ENCODE assay signal across 8 cellular contexts in the genomic region with DNA sequence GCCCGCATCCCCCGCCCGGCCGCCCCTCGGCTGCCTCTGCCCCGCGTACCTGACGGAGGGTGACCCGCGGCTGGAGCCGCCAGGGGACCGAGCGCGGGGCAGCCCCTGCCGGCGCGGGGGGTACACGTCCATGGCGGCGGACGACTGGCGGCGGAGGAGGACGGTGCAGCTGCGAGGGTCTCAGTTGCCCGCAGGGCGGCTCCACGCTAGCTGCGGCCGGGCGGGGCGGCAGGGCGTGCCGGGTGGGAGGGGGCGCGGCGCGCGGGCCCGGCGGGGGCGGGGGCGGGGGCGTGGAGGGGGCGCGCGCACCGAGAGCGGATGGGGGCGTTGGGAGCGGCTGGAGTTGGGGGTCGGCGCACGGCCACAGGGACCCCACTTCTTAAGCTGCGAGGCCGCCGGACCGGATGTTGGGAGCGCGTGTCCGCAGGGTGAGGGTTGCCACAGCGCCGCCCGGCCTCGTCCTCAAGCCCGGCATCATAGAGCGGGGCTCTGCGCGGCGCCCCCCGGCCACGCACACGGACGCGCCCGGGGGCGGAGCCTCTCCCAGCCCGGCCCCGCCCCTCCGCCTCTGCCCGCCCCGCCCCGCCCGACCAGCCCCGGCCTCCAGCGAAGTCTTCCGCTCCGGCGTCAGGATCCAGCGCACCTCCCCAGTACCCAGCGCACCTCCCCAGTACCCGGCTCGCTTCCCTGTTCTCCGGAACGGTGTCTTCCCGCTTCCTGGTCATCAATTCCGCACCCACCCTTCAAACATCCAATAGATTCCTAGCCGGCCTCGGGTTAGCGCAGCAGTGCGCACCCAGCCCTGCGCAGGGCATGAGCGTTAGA. TPM values are rescaled to one million over a fixed set of nuclear protein-coding genes. Genes with fewer than 3 reads are reported as not detected.
DNase-seq lines count a peak whose midpoint lies in the region; ATAC-seq and TF ChIP-seq lines count a peak whose summit lies in the region.

A gene (minus strand): TSS at position 244 of the 825 bp plus-strand sequence. CDS start 112 bp downstream, at position 132.

- peak within 1 kb of the TSS; percentile 91 for H3K4me3 Mint-ChIP-seq in activated naive CD8-positive, alpha-beta T cell treated with anti-CD3 and anti-CD28 coated beads for 36 hours

- CTCF ChIA-PET in BJ (lab: Yijun Ruan, JAX), result interaction anchor here (0.5 to 1.3 kb wide), 3 partner anchors 19 to 578 kb away, joined by 3 read pairs; no protein-coding TSS in a partner anchor
- CTCF ChIA-PET in SK-N-SH (lab: Yijun Ruan, JAX), result interaction anchor here (0.9 to 1.6 kb wide), 4 partner anchors 27 to 156 kb away, joined by 3 to 4 read pairs (median 4); no protein-coding TSS in a partner anchor

- H3K27me3 ChIP-seq in BJ (ENCODE audit: control insufficient read depth, insufficient read depth, low read length) (no peaks in the 10 kb centered on the region), Karpas-422 (ENCODE audit: low read length) (no peaks in the 10 kb centered on the region; the same call in 1 of the 2 replicates), SK-N-SH (ENCODE audit: insufficient read depth) (no peaks in the 10 kb centered on the region; the same call in 1 of the 2 replicates), ovary (no peaks in the 10 kb centered on the region), testis (no peaks in the 10 kb centered on the region)

- no peak for TF ChIP-seq RAD21 in SK-N-SH (IDR thresholded peaks at IDR 0.05; ENCODE audit: low read length)

- no peaks in the 10 kb centered on the region; the same call in 1 of the 2 replicates for H3K9me3 ChIP-seq in Karpas-422 (ENCODE audit: low read length)
- no peaks in the 10 kb centered on the region for H3K9me3 ChIP-seq in SK-N-SH
- H3K9me3 ChIP-seq in ovary, result no peaks in the 10 kb centered on the region
- H3K9me3 ChIP-seq in testis, result no peaks in the 10 kb centered on the region

- H3K27ac ChIP-seq in Karpas-422 (ENCODE audit: low read length), result no peak within 1 kb of the TSS
- H3K27ac ChIP-seq in SK-N-SH (ENCODE audit: low read depth in 2 of 2, low read length in 1 of 2), result peak within 1 kb of the TSS; percentile 66 to 96; a peak in 3 of 4 replicates
- peak within 1 kb of the TSS; percentile 85 to 90 for H3K27ac ChIP-seq in ovary
- H3K27ac ChIP-seq in testis, result peak within 1 kb of the TSS; percentile 82 to 95

- H4K20me1 ChIP-seq in Karpas-422 (ENCODE audit: insufficient read depth, low read depth, low read length), result no peaks in the 10 kb centered on the region
- H4K20me1 ChIP-seq in SK-N-SH (ENCODE audit: insufficient read depth), result peaks cover 36% of the 10 kb centered on the region

- H3K4me2 ChIP-seq in Karpas-422 (ENCODE audit: low read depth, low read length, poor library complexity, severe bottlenecking) (peak within 1 kb of the TSS; percentile 26), SK-N-SH (peak within 1 kb of the TSS; percentile 92)

- no peak for TF ChIP-seq EP300 in SK-N-SH (IDR thresholded peaks at IDR 0.05; ENCODE audit: borderline replicate concordance in 1 of 2, low read depth in 1 of 2, low read length in 1 of 2)
- TF ChIP-seq EP300 in ovary (IDR thresholded peaks at IDR 0.05), result no peak

- ATAC-seq in GM19395 (IDR thresholded peaks at IDR 0.05; ENCODE audit: unreplicated experiment), result peak; percentile 67

- no peaks in the 10 kb centered on the region for H3K36me3 ChIP-seq in BJ (ENCODE audit: control insufficient read depth, insufficient read depth, low read length)
- H3K36me3 ChIP-seq in Karpas-422 (ENCODE audit: insufficient read depth, low read length), result no peaks in the 10 kb centered on the region
- no peaks in the 10 kb centered on the region for H3K36me3 ChIP-seq in SK-N-SH (replicated peaks in 1 of 2; ENCODE audit: control insufficient read depth in 1 of 2, insufficient read depth in 2 of 2, low read length in 1 of 2)
- no peaks in the 10 kb centered on the region for H3K36me3 ChIP-seq in ovary
- H3K36me3 ChIP-seq in testis (ENCODE audit: low read depth, missing control alignments), result no peaks in the 10 kb centered on the region

- no peaks in the 10 kb centered on the region for H3K9me2 ChIP-seq in Karpas-422 (replicated peaks; ENCODE audit: insufficient read depth, low read length)
- no peaks in the 10 kb centered on the region for H3K9me2 ChIP-seq in SK-N-SH

- peak; percentile 41 for TF ChIP-seq POLR2A in ovary (IDR thresholded peaks at IDR 0.05)
- TF ChIP-seq POLR2A in testis (IDR thresholded peaks at IDR 0.05), result no peak

- TF ChIP-seq CTCF in BJ (IDR thresholded peaks at IDR 0.05; ENCODE audit: insufficient read depth, low read depth, low read length) (0 out of 2 replicates have a peak, but pooled peaks have one; percentile 15), SK-N-SH (IDR thresholded peaks at IDR 0.05) (peak; percentile 10; the same call in 1 of the 2 replicates), ovary (IDR thresholded peaks at IDR 0.05) (peak in 2 of 3 donors; percentile 51 to 68), testis (IDR thresholded peaks at IDR 0.05) (peak; percentile 19 to 45 (median 43))

- H3K4me3 ChIP-seq in BJ (ENCODE audit: low read depth, low read length) (peak within 1 kb of the TSS; percentile 79), Karpas-422 (ENCODE audit: low read length) (no peak within 1 kb of the TSS), SK-N-SH (ENCODE audit: low read depth in 2 of 2, low read length in 1 of 2) (peak within 1 kb of the TSS; percentile 64 to 88), ovary (peak within 1 kb of the TSS; percentile 82), testis (peak within 1 kb of the TSS; percentile 81 to 98)

- no peak for DNase-seq in BJ (ENCODE audit: low read depth)
- DNase-seq in Karpas-422, result no peak
- DNase-seq in SK-N-SH, result peak; percentile 95
- peak; percentile 71 for DNase-seq in activated naive CD8-positive, alpha-beta T cell treated with anti-CD3 and anti-CD28 coated beads for 36 hours
- DNase-seq in head of caudate nucleus, result peak; percentile 46 to 93 (median 82)
- peak; percentile 66 to 84 (median 81) for DNase-seq in ovary
- DNase-seq in testis, result peak; percentile 82

- peaks cover 7% of the 10 kb centered on the region for H3F3A ChIP-seq in SK-N-SH (replicated peaks; ENCODE audit: insufficient read depth)

- H3K4me1 ChIP-seq in Karpas-422 (ENCODE audit: low read length), result no peaks in the 10 kb centered on the region
- peaks cover 3 to 4% of the 10 kb centered on the region in 2 experiments; a peak in 2 of 4 replicates for H3K4me1 ChIP-seq in SK-N-SH (ENCODE audit: control insufficient read depth in 1 of 2, insufficient read depth in 2 of 2, low read depth in 1 of 2, low read length in 1 of 2)
- no peaks in the 10 kb centered on the region for H3K4me1 ChIP-seq in ovary (ENCODE audit: insufficient read depth)
- H3K4me1 ChIP-seq in testis, result peaks cover 13% of the 10 kb centered on the region

- H2AFZ ChIP-seq in Karpas-422 (ENCODE audit: low read length), result no peak within 1 kb of the TSS
- peak within 1 kb of the TSS; percentile 95 for H2AFZ ChIP-seq in SK-N-SH (ENCODE audit: low read depth)

- H3K27ac Mint-ChIP-seq in activated naive CD8-positive, alpha-beta T cell treated with anti-CD3 and anti-CD28 coated beads for 36 hours, result peak within 1 kb of the TSS; percentile 83

- peaks cover 1% of the 10 kb centered on the region for H3K36me3 Mint-ChIP-seq in activated naive CD8-positive, alpha-beta T cell treated with anti-CD3 and anti-CD28 coated beads for 36 hours

- POLR2A ChIA-PET in BJ (lab: Charles Lee), result no interaction called here
- POLR2A ChIA-PET in SK-N-SH (lab: Yijun Ruan, JAX), result interaction anchor here (1.0 kb wide), 1 partner anchor 63 kb away, joined by 3 read pairs; a partner anchor contains a TSS

- H3K9me3 Mint-ChIP-seq in activated naive CD8-positive, alpha-beta T cell treated with anti-CD3 and anti-CD28 coated beads for 36 hours, result no peaks in the 10 kb centered on the region

- intact Hi-C loops in head of caudate nucleus (cut with DNase I), result loop anchor here (5.0 kb wide), 1 partner anchor 65 kb away; a partner anchor contains a TSS
- intact Hi-C loops in ovary (cut with DNase I), result no loop called here
- intact Hi-C loops in testis (cut with DNase I; ENCODE audit: low total_unique reads), result no loop called here

- H3K9ac ChIP-seq in Karpas-422 (ENCODE audit: low read length) (no peak within 1 kb of the TSS), SK-N-SH (peak within 1 kb of the TSS; percentile 81)

- H3K79me2 ChIP-seq in Karpas-422 (ENCODE audit: low read length) (no peaks in the 10 kb centered on the region), SK-N-SH (ENCODE audit: insufficient read depth) (peaks cover 47% of the 10 kb centered on the region)

- H3K27me3 Mint-ChIP-seq in activated naive CD8-positive, alpha-beta T cell treated with anti-CD3 and anti-CD28 coated beads for 36 hours, result peaks cover 4% of the 10 kb centered on the region

- 4% methylated on average over 17 of the region's 103 CpGs for WGBS in SK-N-SH (ENCODE audit: low lambda C conversion rate)
- WGBS in ovary, 3 donors, result 0 to 1% (median 1%) methylated on average over 47 to 103 of the region's 103 CpGs
- WGBS in testis, 2 donors, result 0 to 1% methylated on average over 8 to 46 of the region's 103 CpGs

- H3K4me1 Mint-ChIP-seq in activated naive CD8-positive, alpha-beta T cell treated with anti-CD3 and anti-CD28 coated beads for 36 hours, result peaks cover 31% of the 10 kb centered on the region

TF ChIP-seq in SK-N-SH, 30 proteins besides CTCF, POLR2A, EP300 and RAD21 (continues in another document):
- TF ChIP-seq POLR2AphosphoS5 (IDR thresholded peaks at IDR 0.05; ENCODE audit: low read depth, low read length), result peak; percentile 60; the same call in 1 of the 2 replicates
- TF ChIP-seq MXI1 (IDR thresholded peaks at IDR 0.05; ENCODE audit: low read depth, low read length), result peak; percentile 41; the same call in 1 of the 2 replicates
- peak; percentile 4; the same call in 1 of the 2 replicates for TF ChIP-seq SIN3A (IDR thresholded peaks at IDR 0.05; ENCODE audit: borderline replicate concordance, low read depth, low read length)

RNA-seq across cellular contexts. Expression of the gene that starts here (rescaled TPM):
- polyA plus RNA-seq in BJ (2011; rRNA removed) (10.0 and 10.4 TPM in 2 replicates), SK-N-SH (2012; rRNA removed) (5.5 and 7.9 TPM in 2 replicates), ovary (10 to 100 TPM; 10.3 to 19.8 TPM), testis (ENCODE audit: insufficient read depth, low read depth, low replicate concordance) (22.1 TPM)
- 9.9 and 10.5 TPM in 2 replicates for polyA minus RNA-seq in BJ (2011; rRNA and poly(A)+ RNA removed)
- total RNA-seq in Karpas-422 (2014; rRNA removed; shearing (Covaris generic); ENCODE audit: low replicate concordance), result not detected in 2 replicates
- polyA plus RNA-seq in SK-N-SH (2012; cell fraction: cytosol; rRNA removed), result 4.2 and 5.5 TPM in 2 replicates
- polyA plus RNA-seq in SK-N-SH (2012; cell fraction: nucleus; rRNA removed), result 17.5 and 22.0 TPM in 2 replicates
- total RNA-seq in activated naive CD8-positive, alpha-beta T cell treated with anti-CD3 and anti-CD28 coated beads for 36 hours, result 1 to 10 TPM; 1.1 to 1.3 TPM
- total RNA-seq in ovary (10 to 100 TPM; 11.0 to 20.3 (median 17.5) TPM), testis (10 to 100 TPM; 31.6 to 36.8 TPM)

Comparison
In these comparisons a context has a peak if more than half of its experiments do, and no peak if none do; other contexts are left out.
1. RNA of the gene that starts here (total RNA-seq): 31.6 to 36.8 TPM in testis and 11.0 to 20.3 TPM in ovary; 1.1 to 1.3 TPM in activated naive CD8-positive, alpha-beta T cell treated with anti-CD3 and anti-CD28 coated beads for 36 hours and not detected in Karpas-422; every median in the first group is over 4 times any median in the second.
2. DNase-seq: peak in SK-N-SH (single experiment), activated naive CD8-positive, alpha-beta T cell treated with anti-CD3 and anti-CD28 coated beads for 36 hours (single experiment), head of caudate nucleus (42 of 42), ovary (5 of 5) and testis (single experiment); none in BJ (single experiment) and Karpas-422 (single experiment).
3. Peak in every context shown above with its lines, with median percentiles within 50 percentile points of each other: CTCF ChIP-seq.